In genomic region chr2:186424265-186424664, GRCh38 we compare ENCODE assay signal across 23 cellular contexts.
"Had no signal": no experiment of that assay in that cellular context is flagged by ENCODE, and none has a peak within 500 bp of the region (broad histone marks: within the 10 kb centered on the region; RNA-seq: fewer than 3 reads in every experiment).

No MANE protein-coding gene starts in this region.

- ATAC-seq: gastrocnemius medialis; heart right ventricle; left cardiac atrium; left ventricle myocardium superior; psoas muscle; right cardiac atrium; stimulated activated memory B cell treated with anti-CD40 and anti-IgM and Interleukin-4, amounts not matched to agents 10 μg/mL and 1 μg/mL and 100 μg/mL, for 72 hours had no signal

- H3K4me3 ChIP-seq: dorsolateral prefrontal cortex, gastrocnemius medialis, heart right ventricle, lung, psoas muscle, sigmoid colon, spleen, testis, tibial artery had no signal

- DNase-seq: dorsolateral prefrontal cortex; effector CD4-positive, alpha-beta T cell; gastrocnemius medialis; heart right ventricle; hippocampal formation; left cardiac atrium; left ventricle myocardium superior; naive B cell; nucleus accumbens; psoas muscle; right cardiac atrium; sigmoid colon; spleen; stimulated activated CD4-positive, alpha-beta T cell treated with anti-CD3 and anti-CD28 coated beads, Interleukin-4, amount 100 ng/mL, for 4 hours; stimulated activated naive CD8-positive, alpha-beta T cell treated with anti-CD3 and anti-CD28 coated beads, Interleukin-15, Interleukin-2, amounts not matched to agents 100 U/mL and 50 U/mL, for 24 hours; substantia nigra; testis; tibial artery had no signal

- H3K9me3 ChIP-seq: gastrocnemius medialis, heart right ventricle, psoas muscle, sigmoid colon, spleen, testis, tibial artery had no signal

- H3K4me1 ChIP-seq: testis had no signal

- H3K27me3 ChIP-seq: dorsolateral prefrontal cortex, gastrocnemius medialis, heart right ventricle, sigmoid colon, spleen, testis, tibial artery had no signal

- H3K36me3 ChIP-seq: gastrocnemius medialis, heart right ventricle, sigmoid colon, spleen, tibial artery had no signal

- H3K27ac ChIP-seq: dorsolateral prefrontal cortex, heart right ventricle, sigmoid colon, spleen, testis, tibial artery had no signal

- FAIRE-seq: colon, islet of Langerhans, urothelium cell line had no signal
